In the genomic region with DNA sequence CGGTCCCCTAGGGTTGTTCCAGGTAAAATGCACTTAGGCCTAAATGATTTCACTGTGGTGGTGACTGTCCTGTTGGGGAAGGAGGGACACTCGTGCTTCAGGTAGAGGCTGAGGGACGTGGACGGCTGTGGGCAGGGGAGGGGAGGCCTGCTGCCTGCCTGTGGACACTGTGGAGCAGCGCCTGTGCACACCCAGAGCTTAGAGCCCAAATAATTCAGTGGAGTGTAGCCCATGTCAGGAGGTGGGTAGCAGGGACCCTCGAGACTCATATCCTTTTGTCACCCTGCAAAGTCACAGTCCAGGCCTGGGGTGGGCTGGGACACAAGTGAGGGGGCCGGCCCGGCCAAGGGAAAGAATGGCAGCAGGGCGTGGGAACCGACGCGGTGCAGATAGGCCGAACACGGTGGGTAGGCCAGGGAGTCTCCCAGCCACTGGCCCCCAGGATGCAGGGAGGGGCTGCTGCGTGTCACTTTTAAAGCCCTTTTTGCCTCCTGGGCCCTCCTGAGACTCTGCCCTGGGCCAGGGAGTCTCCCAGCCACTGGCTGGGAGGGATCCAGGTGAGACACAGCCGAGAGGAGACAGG, we compare ENCODE assay signal across 10 cellular contexts. TPM values are rescaled to one million over a fixed set of nuclear protein-coding genes. Genes with fewer than 3 reads are reported as not detected.
DNase-seq lines count a peak whose midpoint lies in the region; ATAC-seq and TF ChIP-seq lines count a peak whose summit lies in the region.
"Had no signal": no experiment of that assay in that cellular context is flagged by ENCODE, and none has a peak within 500 bp of the region (broad histone marks: within the 10 kb centered on the region; RNA-seq: fewer than 3 reads in every experiment).

No MANE protein-coding gene starts in this region.

- H4K20me1 ChIP-seq in Karpas-422 (ENCODE audit: insufficient read depth, low read depth, low read length) = no peaks in the 10 kb centered on the region

- H2AFZ ChIP-seq in Karpas-422 (ENCODE audit: low read length) = no peak overlapping the region

- H3K9me2 ChIP-seq in Karpas-422 (replicated peaks; ENCODE audit: insufficient read depth, low read length) = no peaks in the 10 kb centered on the region

- H3K4me1 ChIP-seq in Caco-2 (peaks cover 17% of the 10 kb centered on the region), RWPE2 (ENCODE audit: insufficient read depth, poor library complexity, severe bottlenecking) (peaks cover 4% of the 10 kb centered on the region), Karpas-422 (ENCODE audit: low read length) (peaks cover 7% of the 10 kb centered on the region)

- CTCF ChIA-PET in Caco-2 (lab: Charles Lee) = no interaction called here

- H3K9me3 Mint-ChIP-seq in Caco-2 (ENCODE audit: unreplicated experiment) = no peaks in the 10 kb centered on the region
- H3K9me3 Mint-ChIP-seq in glutamatergic neuron (ENCODE audit: unreplicated experiment) = peaks cover 11% of the 10 kb centered on the region

- H3K79me2 ChIP-seq in Karpas-422 (ENCODE audit: low read length) = no peaks in the 10 kb centered on the region

- no peak overlapping the region for H3K27ac Mint-ChIP-seq in Caco-2 (ENCODE audit: unreplicated experiment)
- no peak overlapping the region for H3K27ac Mint-ChIP-seq in glutamatergic neuron (ENCODE audit: unreplicated experiment)

- H3K9me3 ChIP-seq in Caco-2 (no peaks in the 10 kb centered on the region), RWPE2 (ENCODE audit: severe bottlenecking) (no peaks in the 10 kb centered on the region), Karpas-422 (ENCODE audit: low read length) (no peaks in the 10 kb centered on the region)
- H3K9me3 ChIP-seq: SJSA1 had no signal

- no peaks in the 10 kb centered on the region for H3K36me3 Mint-ChIP-seq in Caco-2 (ENCODE audit: insufficient read depth, unreplicated experiment)
- H3K36me3 Mint-ChIP-seq in glutamatergic neuron (ENCODE audit: unreplicated experiment) = no peaks in the 10 kb centered on the region

- no peaks in the 10 kb centered on the region for H3K36me3 ChIP-seq in Caco-2 (ENCODE audit: control insufficient read depth, insufficient read depth, low read length)
- no peaks in the 10 kb centered on the region for H3K36me3 ChIP-seq in RWPE2 (ENCODE audit: low read depth)
- H3K36me3 ChIP-seq in Karpas-422 (ENCODE audit: insufficient read depth, low read length) = no peaks in the 10 kb centered on the region

- H3K4me3 Mint-ChIP-seq in Caco-2 (ENCODE audit: unreplicated experiment) (peak overlapping the region; percentile 73), glutamatergic neuron (ENCODE audit: unreplicated experiment) (peak overlapping the region; percentile 52)

- H3K4me3 ChIP-seq in Caco-2 (ENCODE audit: low read depth, low read length) = no peak overlapping the region
- H3K4me3 ChIP-seq in RWPE2 (ENCODE audit: severe bottlenecking) = peak overlapping the region; percentile 62
- peak overlapping the region; percentile 43 for H3K4me3 ChIP-seq in skeletal muscle cell (ENCODE audit: low read depth, low read length)
- H3K4me3 ChIP-seq in Karpas-422 (ENCODE audit: low read length) = no peak overlapping the region

- DNase-seq in Caco-2 (no peak), RWPE2 (ENCODE audit: low spot score) (no peak), glutamatergic neuron (no peak), skeletal muscle cell (ENCODE audit: low read depth) (no peak), Karpas-422 (no peak), glomerular visceral epithelial cell (ENCODE audit: extremely low spot score) (no peak)

- H3K27me3 ChIP-seq in Caco-2 (replicated peaks; ENCODE audit: control insufficient read depth, insufficient read depth, low read length) (no peaks in the 10 kb centered on the region), RWPE2 (ENCODE audit: insufficient read depth, poor library complexity, severe bottlenecking) (peaks cover under 1% of the 10 kb centered on the region), Karpas-422 (ENCODE audit: low read length) (no peaks in the 10 kb centered on the region)

- no peak for TF ChIP-seq CTCF in Caco-2 (IDR thresholded peaks at IDR 0.05; ENCODE audit: insufficient read depth in 1 of 2, low read depth in 1 of 2, low read length in 1 of 2, severe bottlenecking in 1 of 2, unreplicated experiment in 1 of 2)
- no peak for TF ChIP-seq CTCF in RWPE2 (IDR thresholded peaks at IDR 0.05; ENCODE audit: poor library complexity, severe bottlenecking)
- TF ChIP-seq CTCF in glutamatergic neuron (IDR thresholded peaks at IDR 0.05; ENCODE audit: partially characterized antibody, unreplicated experiment) = no peak

- intact Hi-C loops in Caco-2 (cut with micrococcal nuclease; ENCODE audit: unreplicated experiment) = no loop called here

- BruUV-seq in Caco-2 (replicated peaks; lab: Mats Ljungman, UMichigan) = no TSS peak

- H3K9ac ChIP-seq in Karpas-422 (ENCODE audit: low read length) = no peak overlapping the region

- POLR2A ChIA-PET in Caco-2 (lab: Charles Lee) = no interaction called here

- ATAC-seq in RWPE2 (ENCODE audit: low read depth) = no peak
- no peak for ATAC-seq in GM21737 (IDR thresholded peaks at IDR 0.05; ENCODE audit: unreplicated experiment)
- no peak for ATAC-seq in GM21825 (IDR thresholded peaks at IDR 0.05; ENCODE audit: unreplicated experiment)

- H3K4me1 Mint-ChIP-seq in Caco-2 (ENCODE audit: low read depth, unreplicated experiment) (peaks cover 18% of the 10 kb centered on the region), glutamatergic neuron (ENCODE audit: low read depth, unreplicated experiment) (peaks cover 6% of the 10 kb centered on the region)

- H3K27me3 Mint-ChIP-seq in Caco-2 (ENCODE audit: insufficient read depth, unreplicated experiment) (no peaks in the 10 kb centered on the region), glutamatergic neuron (ENCODE audit: unreplicated experiment) (peaks cover 11% of the 10 kb centered on the region)

- no peak overlapping the region for H3K27ac ChIP-seq in RWPE2 (ENCODE audit: poor library complexity, severe bottlenecking)
- no peak overlapping the region for H3K27ac ChIP-seq in Karpas-422 (ENCODE audit: low read length)
- H3K27ac ChIP-seq: SJSA1 had no signal

- H3K4me2 ChIP-seq in Karpas-422 (ENCODE audit: low read depth, low read length, poor library complexity, severe bottlenecking) = no peak overlapping the region

RNA-seq across cellular contexts. Expression of a gene that starts 0.7 kb away (rescaled TPM):
- total RNA-seq in Caco-2 (2022) = 21.8 and 26.6 TPM in 2 replicates
- total RNA-seq in glutamatergic neuron (ENCODE audit: unreplicated experiment) = 22.3 TPM
- total RNA-seq in Karpas-422 (2014; rRNA removed; shearing (Covaris generic); ENCODE audit: low replicate concordance) = not detected in 2 replicates

RNA-seq across cellular contexts. Expression of a gene that starts 6.4 kb away (rescaled TPM):
- 6.1 and 8.8 TPM in 2 replicates for total RNA-seq in Caco-2 (2022)
- 0.91 TPM for total RNA-seq in glutamatergic neuron (ENCODE audit: unreplicated experiment)
- 3.0 TPM in 1 of 2 replicates, not detected in the other for total RNA-seq in Karpas-422 (2014; rRNA removed; shearing (Covaris generic); ENCODE audit: low replicate concordance)
- total RNA-seq: frontal cortex, SJSA1 had no signal

RNA-seq across cellular contexts. Expression of a gene that starts 16.3 kb away (rescaled TPM):
- 43.7 and 50.4 TPM in 2 replicates for total RNA-seq in Caco-2 (2022)
- total RNA-seq in glutamatergic neuron (ENCODE audit: unreplicated experiment) = 90.4 TPM
- total RNA-seq in Karpas-422 (2014; rRNA removed; shearing (Covaris generic); ENCODE audit: low replicate concordance) = 12.6 and 20.5 TPM in 2 replicates

RNA-seq across cellular contexts. Expression of a gene that starts 21.7 kb away (rescaled TPM):
- total RNA-seq in Caco-2 (2022) (34.3 and 38.6 TPM in 2 replicates), glutamatergic neuron (ENCODE audit: unreplicated experiment) (194 TPM)
- total RNA-seq in Karpas-422 (2014; rRNA removed; shearing (Covaris generic); ENCODE audit: low replicate concordance) = 23.2 and 52.2 TPM in 2 replicates

RNA-seq across cellular contexts. Expression of a gene that starts 21.8 kb away (rescaled TPM):
- total RNA-seq in Caco-2 (2022) (109 and 112 TPM in 2 replicates), glutamatergic neuron (ENCODE audit: unreplicated experiment) (215 TPM)
- total RNA-seq in Karpas-422 (2014; rRNA removed; shearing (Covaris generic); ENCODE audit: low replicate concordance) = 33.3 and 64.5 TPM in 2 replicates

Comparison
In these comparisons a context has a peak if more than half of its experiments do, and no peak if none do; other contexts are left out.
1. H3K4me3 ChIP-seq: peak in RWPE2 (single experiment) and skeletal muscle cell (single experiment); none in Caco-2 (single experiment) and Karpas-422 (single experiment).
2. RNA of a gene that starts 0.7 kb away (total RNA-seq): 21.8 to 26.6 TPM in Caco-2 and 22.3 TPM in glutamatergic neuron (single experiment); not detected in Karpas-422; every median in the first group is over 10 times any median in the second.